28 cellular contexts compared by ENCODE assay signal in genomic region chr7:150688630-150689029, GRCh38. TPM values are rescaled to one million over a fixed set of nuclear protein-coding genes. Genes with fewer than 3 reads are reported as not detected.
DNase-seq lines count a peak whose midpoint lies in the region; ATAC-seq and TF ChIP-seq lines count a peak whose summit lies in the region.
"Had no signal": no experiment of that assay in that cellular context is flagged by ENCODE, and none has a peak within 500 bp of the region (broad histone marks: within the 10 kb centered on the region; RNA-seq: fewer than 3 reads in every experiment).

No MANE protein-coding gene starts in this region.

- CTCF ChIA-PET in activated CD4-positive, alpha-beta T cell treated with anti-CD3 and anti-CD28 coated beads, Interleukin-2, amount 10 ng/mL, durations not matched to agents 7 days and 5 days (lab: Charles Lee), result interaction anchor here (1.1 to 1.4 kb wide), 2 partner anchors 34 to 240 kb away, joined by 3 read pairs; no protein-coding TSS in a partner anchor
- CTCF ChIA-PET in CD8-positive, alpha-beta memory T cell (lab: Charles Lee), result interaction anchor here (1.2 kb wide), 1 partner anchor 237 kb away, joined by 3 read pairs; no protein-coding TSS in a partner anchor

- H3K27ac ChIP-seq in CD8-positive, alpha-beta memory T cell (ENCODE audit: low read depth, low read length), result no peak overlapping the region
- peak overlapping the region in 2 of 4 donors; percentile 54 to 85 for H3K27ac ChIP-seq in upper lobe of left lung
- H3K27ac ChIP-seq: A549, BLaER1, GM23248, parathyroid adenoma, thoracic aorta had no signal

- H3K27me3 ChIP-seq in CD8-positive, alpha-beta memory T cell (ENCODE audit: insufficient read depth, low read length, poor library complexity, severe bottlenecking), result no peaks in the 10 kb centered on the region
- 0 out of 2 replicates have a peak, but pooled peaks cover 3% of the 10 kb centered on the region for H3K27me3 ChIP-seq in HAP-1 (ENCODE audit: low read depth)
- no peaks in the 10 kb centered on the region for H3K27me3 ChIP-seq in upper lobe of left lung
- H3K27me3 ChIP-seq: BLaER1 had no signal

- H3K9me3 ChIP-seq in CD8-positive, alpha-beta memory T cell (ENCODE audit: low read length), result peaks cover 29% of the 10 kb centered on the region
- no peaks in the 10 kb centered on the region for H3K9me3 ChIP-seq in HAP-1
- H3K9me3 ChIP-seq in upper lobe of left lung, result no peaks in the 10 kb centered on the region
- H3K9me3 ChIP-seq: A549, SK-N-SH, thoracic aorta had no signal

- H3K4me3 ChIP-seq in CD8-positive, alpha-beta memory T cell (ENCODE audit: low read length), result peak overlapping the region; percentile 64
- H3K4me3 ChIP-seq in HAP-1 (no peak overlapping the region), upper lobe of left lung (no peak overlapping the region)
- H3K4me3 ChIP-seq: A549, BLaER1, GM23248 had no signal

- no peak for TF ChIP-seq CTCF in upper lobe of left lung (IDR thresholded peaks at IDR 0.05)

- TF ChIP-seq POLR2A in upper lobe of left lung (IDR thresholded peaks at IDR 0.05), result no peak

- WGBS in upper lobe of left lung, 2 donors, result 98 to 100% methylated on average over 6 of the region's 6 CpGs

- no peak for ATAC-seq in memory B cell (ENCODE audit: low read depth)
- ATAC-seq in upper lobe of left lung (ENCODE audit: low FRiP score in 2 of 2), result no peak
- ATAC-seq: A549, esophagus mucosa, sciatic nerve had no signal

- peaks cover 51% of the 10 kb centered on the region for H3K4me1 ChIP-seq in CD8-positive, alpha-beta memory T cell (ENCODE audit: insufficient read depth, low read length)
- no peaks in the 10 kb centered on the region for H3K4me1 ChIP-seq in HAP-1
- H3K4me1 ChIP-seq in upper lobe of left lung, result peaks cover 20 to 24% (median 23%) of the 10 kb centered on the region in 4 donors
- H3K4me1 ChIP-seq: A549, parathyroid adenoma had no signal

- peaks cover 86% of the 10 kb centered on the region for H3K36me3 Mint-ChIP-seq in activated CD4-positive, alpha-beta T cell treated with anti-CD3 and anti-CD28 coated beads, Interleukin-2, amount 10 ng/mL, durations not matched to agents 7 days and 5 days (ENCODE audit: low read depth)
- H3K36me3 Mint-ChIP-seq in CD8-positive, alpha-beta memory T cell, result peaks cover 45 to 79% (median 73%) of the 10 kb centered on the region in 3 donors
- peaks cover 73% of the 10 kb centered on the region for H3K36me3 Mint-ChIP-seq in activated T-helper 2 cell treated with anti-CD3 and anti-CD28 coated beads, Interferon-gamma antibody, Interleukin-2, Interleukin-4, amounts not matched to agents 10 μg/mL and 5 μg/mL and 100 μg/mL, durations not matched to agents 14 hours and 24 hours and 36 hours (ENCODE audit: low read depth)
- H3K36me3 Mint-ChIP-seq in memory B cell, result peaks cover 54% of the 10 kb centered on the region

- H3K36me3 ChIP-seq in CD8-positive, alpha-beta memory T cell (ENCODE audit: insufficient read depth, low read length), result peaks cover 44% of the 10 kb centered on the region
- H3K36me3 ChIP-seq in HAP-1 (replicated peaks) (no peaks in the 10 kb centered on the region), upper lobe of left lung (peaks cover 0 to 35% (median 6%) of the 10 kb centered on the region in 4 donors)
- H3K36me3 ChIP-seq: thoracic aorta had no signal

- H3K4me1 Mint-ChIP-seq in activated CD4-positive, alpha-beta T cell treated with anti-CD3 and anti-CD28 coated beads, Interleukin-2, amount 10 ng/mL, durations not matched to agents 7 days and 5 days, result peaks cover 69% of the 10 kb centered on the region
- peaks cover 60 to 79% (median 77%) of the 10 kb centered on the region in 3 donors for H3K4me1 Mint-ChIP-seq in CD8-positive, alpha-beta memory T cell
- peaks cover 40% of the 10 kb centered on the region for H3K4me1 Mint-ChIP-seq in activated T-helper 2 cell treated with anti-CD3 and anti-CD28 coated beads, Interferon-gamma antibody, Interleukin-2, Interleukin-4, amounts not matched to agents 10 μg/mL and 5 μg/mL and 100 μg/mL, durations not matched to agents 14 hours and 24 hours and 36 hours (ENCODE audit: low read depth)
- H3K4me1 Mint-ChIP-seq in memory B cell, result peaks cover 28% of the 10 kb centered on the region

- H3K27me3 Mint-ChIP-seq in activated CD4-positive, alpha-beta T cell treated with anti-CD3 and anti-CD28 coated beads, Interleukin-2, amount 10 ng/mL, durations not matched to agents 7 days and 5 days, result no peaks in the 10 kb centered on the region
- no peaks in the 10 kb centered on the region for H3K27me3 Mint-ChIP-seq in CD8-positive, alpha-beta memory T cell
- H3K27me3 Mint-ChIP-seq in activated T-helper 2 cell treated with anti-CD3 and anti-CD28 coated beads, Interferon-gamma antibody, Interleukin-2, Interleukin-4, amounts not matched to agents 10 μg/mL and 5 μg/mL and 100 μg/mL, durations not matched to agents 14 hours and 24 hours and 36 hours (ENCODE audit: low read depth), result no peaks in the 10 kb centered on the region
- no peaks in the 10 kb centered on the region for H3K27me3 Mint-ChIP-seq in memory B cell

- intact Hi-C loops in activated T-helper 2 cell treated with anti-CD3 and anti-CD28 coated beads, Interferon-gamma antibody, Interleukin-2, Interleukin-4, amounts not matched to agents 10 μg/mL and 5 μg/mL and 100 μg/mL, durations not matched to agents 14 hours and 24 hours and 36 hours (cut with micrococcal nuclease), result loop anchor here (5.0 kb wide), 1 partner anchor 44 kb away; no protein-coding TSS in a partner anchor

- POLR2A ChIA-PET in activated CD4-positive, alpha-beta T cell treated with anti-CD3 and anti-CD28 coated beads, Interleukin-2, amount 10 ng/mL, durations not matched to agents 7 days and 5 days (lab: Charles Lee), result interaction anchor here (0.5 to 0.6 kb wide), 2 partner anchors 169 to 203 kb away, joined by 3 to 4 read pairs; no protein-coding TSS in a partner anchor
- POLR2A ChIA-PET in CD8-positive, alpha-beta memory T cell (lab: Charles Lee), result interaction anchor here (4.4 kb wide), 1 partner anchor 27 kb away, joined by 17 read pairs; the partner anchor contains the start of gene GIMAP1

- in situ Hi-C loops in HAP-1 (cut with MboI; ENCODE audit: low sequenced_read_pairs), result no loop called here

- no peak for TF ChIP-seq EP300 in upper lobe of left lung (IDR thresholded peaks at IDR 0.05)

- H3K27ac Mint-ChIP-seq in activated CD4-positive, alpha-beta T cell treated with anti-CD3 and anti-CD28 coated beads, Interleukin-2, amount 10 ng/mL, durations not matched to agents 7 days and 5 days, result peak overlapping the region; percentile 79
- H3K27ac Mint-ChIP-seq in CD8-positive, alpha-beta memory T cell, result peak overlapping the region; percentile 82 to 100 (median 96)
- peak overlapping the region; percentile 61 for H3K27ac Mint-ChIP-seq in activated T-helper 2 cell treated with anti-CD3 and anti-CD28 coated beads, Interferon-gamma antibody, Interleukin-2, Interleukin-4, amounts not matched to agents 10 μg/mL and 5 μg/mL and 100 μg/mL, durations not matched to agents 14 hours and 24 hours and 36 hours
- peak overlapping the region; percentile 55 for H3K27ac Mint-ChIP-seq in memory B cell

- H3K9me3 Mint-ChIP-seq in activated CD4-positive, alpha-beta T cell treated with anti-CD3 and anti-CD28 coated beads, Interleukin-2, amount 10 ng/mL, durations not matched to agents 7 days and 5 days, result peaks cover 53% of the 10 kb centered on the region
- peaks cover 22 to 53% (median 52%) of the 10 kb centered on the region in 5 donors for H3K9me3 Mint-ChIP-seq in CD8-positive, alpha-beta memory T cell
- peaks cover 50% of the 10 kb centered on the region for H3K9me3 Mint-ChIP-seq in activated T-helper 2 cell treated with anti-CD3 and anti-CD28 coated beads, Interferon-gamma antibody, Interleukin-2, Interleukin-4, amounts not matched to agents 10 μg/mL and 5 μg/mL and 100 μg/mL, durations not matched to agents 14 hours and 24 hours and 36 hours
- H3K9me3 Mint-ChIP-seq in memory B cell, result peaks cover 9% of the 10 kb centered on the region

- DNase-seq in activated CD4-positive, alpha-beta T cell treated with anti-CD3 and anti-CD28 coated beads, Interleukin-2, amount 10 ng/mL, durations not matched to agents 7 days and 5 days, result no peak
- DNase-seq in activated CD4-positive, alpha-beta T cell treated with anti-CD3 and anti-CD28 coated beads for 1 hour, result no peak
- DNase-seq in CD8-positive, alpha-beta memory T cell, result no peak
- no peak for DNase-seq in activated T-helper 2 cell treated with anti-CD3 and anti-CD28 coated beads, Interferon-gamma antibody, Interleukin-2, Interleukin-4, amounts not matched to agents 10 μg/mL and 5 μg/mL and 100 μg/mL, durations not matched to agents 14 hours and 24 hours and 36 hours (ENCODE audit: low spot score)
- no peak for DNase-seq in memory B cell (ENCODE audit: low spot score in 2 of 2)
- no peak for DNase-seq in HAP-1 (ENCODE audit: low spot score in 2 of 2)
- DNase-seq in upper lobe of left lung, result no peak
- no peak for DNase-seq in ecto neural progenitor cell (ENCODE audit: low spot score)
- DNase-seq: activated CD4-positive, alpha-beta T cell treated with anti-CD3 and anti-CD28 coated beads for 48 hours; anterior cingulate cortex; caudate nucleus; GM23248; hypothalamus; IMR-90; MM.1S; NCI-H146; NCI-H524 treated with DMSO at 0.1 percent for 48 hours; RPMI8226; SK-N-SH had no signal

- peak overlapping the region; percentile 54 for H3K4me3 Mint-ChIP-seq in activated CD4-positive, alpha-beta T cell treated with anti-CD3 and anti-CD28 coated beads, Interleukin-2, amount 10 ng/mL, durations not matched to agents 7 days and 5 days
- H3K4me3 Mint-ChIP-seq in CD8-positive, alpha-beta memory T cell, result peak overlapping the region; percentile 94 to 100 (median 97)
- peak overlapping the region; percentile 65 for H3K4me3 Mint-ChIP-seq in activated T-helper 2 cell treated with anti-CD3 and anti-CD28 coated beads, Interferon-gamma antibody, Interleukin-2, Interleukin-4, amounts not matched to agents 10 μg/mL and 5 μg/mL and 100 μg/mL, durations not matched to agents 14 hours and 24 hours and 36 hours (ENCODE audit: low read depth)
- H3K4me3 Mint-ChIP-seq in memory B cell, result no peak overlapping the region

RNA-seq across cellular contexts. Expression of gene GIMAP2, which starts 3.1 kb away (rescaled TPM):
- 100 to 1,000 TPM in 1 of 2 experiments, 10 to 100 TPM in 1; 97.7 to 102 TPM for total RNA-seq in activated CD4-positive, alpha-beta T cell treated with anti-CD3 and anti-CD28 coated beads, Interleukin-2, amount 10 ng/mL, durations not matched to agents 7 days and 5 days
- 10 to 100 TPM; 40.4 to 42.9 TPM for total RNA-seq in CD8-positive, alpha-beta memory T cell
- 88.0 TPM for polyA plus RNA-seq in CD8-positive, alpha-beta memory T cell
- 29.3 and 30.5 TPM in 2 replicates for total RNA-seq in activated T-helper 2 cell treated with anti-CD3 and anti-CD28 coated beads, Interferon-gamma antibody, Interleukin-2, Interleukin-4, amounts not matched to agents 10 μg/mL and 5 μg/mL and 100 μg/mL, durations not matched to agents 14 hours and 24 hours and 36 hours
- 10 to 100 TPM; 15.5 to 34.0 (median 23.0) TPM for total RNA-seq in upper lobe of left lung
- total RNA-seq: G401, GM23248 had no signal
- polyA plus RNA-seq: IMR-90 had no signal

RNA-seq across cellular contexts. Expression of gene GIMAP1, which starts 27.8 kb away (rescaled TPM):
- 10 to 100 TPM; 18.1 to 19.6 TPM for total RNA-seq in activated CD4-positive, alpha-beta T cell treated with anti-CD3 and anti-CD28 coated beads, Interleukin-2, amount 10 ng/mL, durations not matched to agents 7 days and 5 days
- total RNA-seq in CD8-positive, alpha-beta memory T cell, result 10 to 100 TPM in 1 of 2 experiments, 1 to 10 TPM in 1; 9.8 to 10.0 TPM
- polyA plus RNA-seq in CD8-positive, alpha-beta memory T cell, result 86.1 TPM
- total RNA-seq in activated T-helper 2 cell treated with anti-CD3 and anti-CD28 coated beads, Interferon-gamma antibody, Interleukin-2, Interleukin-4, amounts not matched to agents 10 μg/mL and 5 μg/mL and 100 μg/mL, durations not matched to agents 14 hours and 24 hours and 36 hours, result 3.9 and 4.5 TPM in 2 replicates
- 10 to 100 TPM in 5 of 6 donors, 1 to 10 TPM in 1; 8.4 to 13.5 (median 12.1) TPM for total RNA-seq in upper lobe of left lung
- total RNA-seq: G401, GM23248, IMR-90, myocyte had no signal
- polyA plus RNA-seq: A549, GM23248, IMR-90, keratinocyte, SK-N-SH had no signal

RNA-seq across cellular contexts. Expression of gene GIMAP5, which starts 48.6 kb away (rescaled TPM):
- total RNA-seq in activated CD4-positive, alpha-beta T cell treated with anti-CD3 and anti-CD28 coated beads, Interleukin-2, amount 10 ng/mL, durations not matched to agents 7 days and 5 days, result 100 to 1,000 TPM; 111 to 149 TPM
- total RNA-seq in CD8-positive, alpha-beta memory T cell, result 10 to 100 TPM; 63.9 to 70.4 TPM
- polyA plus RNA-seq in CD8-positive, alpha-beta memory T cell, result 475 TPM
- 42.9 and 46.7 TPM in 2 replicates for total RNA-seq in activated T-helper 2 cell treated with anti-CD3 and anti-CD28 coated beads, Interferon-gamma antibody, Interleukin-2, Interleukin-4, amounts not matched to agents 10 μg/mL and 5 μg/mL and 100 μg/mL, durations not matched to agents 14 hours and 24 hours and 36 hours
- total RNA-seq in upper lobe of left lung, result 100 to 1,000 TPM in 1 of 6 donors, 10 to 100 TPM in 5; 28.0 to 103 (median 41.3) TPM
- total RNA-seq: G401, GM23248, IMR-90, myocyte had no signal
- polyA plus RNA-seq: A549, GM23248, IMR-90, keratinocyte, SK-N-SH had no signal

RNA-seq across cellular contexts. Expression of gene GIMAP6, which starts 56.4 kb away (rescaled TPM):
- 100 to 1,000 TPM; 105 to 109 TPM for total RNA-seq in activated CD4-positive, alpha-beta T cell treated with anti-CD3 and anti-CD28 coated beads, Interleukin-2, amount 10 ng/mL, durations not matched to agents 7 days and 5 days
- 10 to 100 TPM; 44.9 to 45.8 TPM for total RNA-seq in CD8-positive, alpha-beta memory T cell
- polyA plus RNA-seq in CD8-positive, alpha-beta memory T cell, result 199 TPM
- 25.8 and 29.4 TPM in 2 replicates for total RNA-seq in activated T-helper 2 cell treated with anti-CD3 and anti-CD28 coated beads, Interferon-gamma antibody, Interleukin-2, Interleukin-4, amounts not matched to agents 10 μg/mL and 5 μg/mL and 100 μg/mL, durations not matched to agents 14 hours and 24 hours and 36 hours
- total RNA-seq in upper lobe of left lung, result 10 to 100 TPM; 24.7 to 62.9 (median 44.2) TPM
- total RNA-seq: G401, GM23248, IMR-90, myocyte had no signal
- polyA plus RNA-seq: A549, GM23248, IMR-90 had no signal
